ENCODE assay signal across 28 cellular contexts in the genomic region with DNA sequence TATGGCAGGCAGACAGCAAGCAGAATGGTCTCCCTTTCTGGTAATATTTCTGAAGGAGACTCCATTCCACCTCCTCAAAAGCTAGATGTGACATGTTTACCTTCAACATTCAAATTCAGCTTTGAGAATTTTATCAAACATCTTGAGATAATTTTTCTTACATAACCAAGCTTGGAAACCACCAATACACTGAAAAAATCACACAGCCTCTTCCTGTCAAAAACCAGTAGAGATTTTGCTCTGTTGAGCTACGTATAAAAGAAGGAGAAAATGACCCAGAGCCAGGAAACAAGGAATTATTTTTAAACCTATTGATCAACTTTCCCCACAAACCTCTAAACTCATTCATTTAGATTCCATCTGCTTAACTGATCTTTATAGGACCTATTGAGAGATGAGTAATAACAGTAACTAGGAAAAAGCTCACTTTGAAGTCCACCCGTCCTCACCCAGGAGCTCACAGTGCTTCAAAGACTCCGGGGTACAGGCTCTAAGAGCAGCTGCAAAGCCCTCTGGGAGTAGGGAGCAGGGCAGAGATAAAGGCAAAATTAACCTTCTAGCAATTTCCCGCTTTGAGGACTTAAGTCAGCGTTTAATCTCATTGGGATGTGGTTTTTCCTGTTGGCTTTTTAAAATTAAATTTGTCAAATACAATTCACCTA.
"Had no signal": no experiment of that assay in that cellular context is flagged by ENCODE, and none has a peak within 500 bp of the region (broad histone marks: within the 10 kb centered on the region; RNA-seq: fewer than 3 reads in every experiment).

No MANE protein-coding gene starts in this region.

- H3K9me3 ChIP-seq: esophagus squamous epithelium, psoas muscle, suprapubic skin, tibial artery, upper lobe of right lung had no signal

- H3K27ac Mint-ChIP-seq: activated B cell treated with CpG ODN at 0.5 μM for 24 hours; activated CD4-positive, alpha-beta T cell treated with anti-CD3 and anti-CD28 coated beads for 36 hours; activated naive CD4-positive, alpha-beta T cell treated with anti-CD3 and anti-CD28 coated beads, Interleukin-2, amount 10 ng/mL, durations not matched to agents 7 days and 5 days; activated T-helper 1 cell treated with anti-CD3 and anti-CD28 coated beads, Interleukin-12 subunit alpha, Interleukin-12 subunit beta, Interleukin-2, Interleukin-4 antibody, amounts not matched to agents 30 ng/mL and 10 ng/mL and 1 ng/mL, durations not matched to agents 14 hours and 24 hours and 36 hours; stimulated activated memory B cell treated with anti-CD40 and anti-IgM and Interleukin-4, amounts not matched to agents 10 μg/mL and 1 μg/mL and 100 μg/mL, for 72 hours; T-helper 17 cell had no signal

- H3K4me2 ChIP-seq: smooth muscle cell had no signal

- H3K9ac ChIP-seq: parathyroid adenoma had no signal

- ATAC-seq: activated CD4-positive, alpha-beta T cell treated with anti-CD3 and anti-CD28 coated beads for 36 hours; left cardiac atrium; psoas muscle; stimulated activated memory B cell treated with anti-CD40 and anti-IgM and Interleukin-4, amounts not matched to agents 10 μg/mL and 1 μg/mL and 100 μg/mL, for 72 hours; T-helper 17 cell; upper lobe of right lung had no signal

- H2AFZ ChIP-seq: parathyroid adenoma had no signal

- H3K27ac ChIP-seq: esophagus squamous epithelium, parathyroid adenoma, psoas muscle, suprapubic skin, tibial artery, upper lobe of right lung had no signal

- H3K9me3 Mint-ChIP-seq: activated naive CD4-positive, alpha-beta T cell treated with anti-CD3 and anti-CD28 coated beads, Interleukin-2, amount 10 ng/mL, durations not matched to agents 7 days and 5 days; activated T-helper 1 cell treated with anti-CD3 and anti-CD28 coated beads, Interleukin-12 subunit alpha, Interleukin-12 subunit beta, Interleukin-2, Interleukin-4 antibody, amounts not matched to agents 30 ng/mL and 10 ng/mL and 1 ng/mL, durations not matched to agents 14 hours and 24 hours and 36 hours; neural crest cell; stimulated activated memory B cell treated with anti-CD40 and anti-IgM and Interleukin-4, amounts not matched to agents 10 μg/mL and 1 μg/mL and 100 μg/mL, for 72 hours had no signal

- H3K4me1 ChIP-seq: parathyroid adenoma, psoas muscle, suprapubic skin had no signal

- H3K79me2 ChIP-seq: parathyroid adenoma had no signal

- H3K36me3 ChIP-seq: esophagus squamous epithelium, suprapubic skin, tibial artery, upper lobe of right lung had no signal

- H3K27me3 Mint-ChIP-seq: activated B cell treated with CpG ODN at 0.5 μM for 24 hours; activated CD4-positive, alpha-beta T cell treated with anti-CD3 and anti-CD28 coated beads for 36 hours; activated naive CD4-positive, alpha-beta T cell treated with anti-CD3 and anti-CD28 coated beads, Interleukin-2, amount 10 ng/mL, durations not matched to agents 7 days and 5 days; stimulated activated memory B cell treated with anti-CD40 and anti-IgM and Interleukin-4, amounts not matched to agents 10 μg/mL and 1 μg/mL and 100 μg/mL, for 72 hours had no signal

- H3K27me3 ChIP-seq: esophagus squamous epithelium, suprapubic skin, tibial artery, upper lobe of right lung had no signal

- H3K4me3 ChIP-seq: esophagus squamous epithelium, psoas muscle, smooth muscle cell, suprapubic skin, tibial artery, upper lobe of right lung had no signal

- H3K4me3 Mint-ChIP-seq: activated CD4-positive, alpha-beta T cell treated with anti-CD3 and anti-CD28 coated beads for 36 hours; activated naive CD4-positive, alpha-beta T cell treated with anti-CD3 and anti-CD28 coated beads, Interleukin-2, amount 10 ng/mL, durations not matched to agents 7 days and 5 days; activated T-helper 1 cell treated with anti-CD3 and anti-CD28 coated beads, Interleukin-12 subunit alpha, Interleukin-12 subunit beta, Interleukin-2, Interleukin-4 antibody, amounts not matched to agents 30 ng/mL and 10 ng/mL and 1 ng/mL, durations not matched to agents 14 hours and 24 hours and 36 hours; neural crest cell; stimulated activated memory B cell treated with anti-CD40 and anti-IgM and Interleukin-4, amounts not matched to agents 10 μg/mL and 1 μg/mL and 100 μg/mL, for 72 hours; T-helper 17 cell had no signal

- DNase-seq: activated B cell treated with CpG ODN at 0.5 μM for 24 hours; activated CD4-positive, alpha-beta T cell treated with anti-CD3 and anti-CD28 coated beads for 36 hours; activated CD8-positive, alpha-beta memory T cell treated with anti-CD3 and anti-CD28 coated beads, Interleukin-2, amount 50 U/mL, for 4 hours; activated effector memory CD4-positive, alpha-beta T cell treated with anti-CD3 and anti-CD28 coated beads, Interleukin-2, amount 50 U/mL, for 16 hours; activated naive CD4-positive, alpha-beta T cell treated with anti-CD3 and anti-CD28 coated beads, Interleukin-2, amount 10 ng/mL, durations not matched to agents 7 days and 5 days; activated T-cell treated with anti-CD3 and anti-CD28 coated beads, Interleukin-2, amount 50 U/mL, for 1 hour; anterior cingulate cortex; dermis blood vessel endothelial cell; effector CD4-positive, alpha-beta T cell; esophagus squamous epithelium; foreskin melanocyte; left cardiac atrium; mammary epithelial cell; occipital lobe; psoas muscle; stimulated activated CD4-positive, alpha-beta T cell treated with anti-CD3 and anti-CD28 coated beads, Interleukin-1b, Interleukin-23, amount 100 ng/mL, for 48 hours; stimulated activated CD4-positive, alpha-beta T cell treated with anti-CD3 and anti-CD28 coated beads, Interleukin-4, amount 100 ng/mL, for 4 hours; stimulated activated CD8-positive, alpha-beta memory T cell treated with anti-CD3 and anti-CD28 coated beads, Interleukin-4, amount 100 ng/mL, for 48 hours; T-helper 17 cell; T1000; tibial artery; upper lobe of right lung had no signal

- H3K4me1 Mint-ChIP-seq: activated naive CD4-positive, alpha-beta T cell treated with anti-CD3 and anti-CD28 coated beads, Interleukin-2, amount 10 ng/mL, durations not matched to agents 7 days and 5 days; neural crest cell had no signal

- H3K36me3 Mint-ChIP-seq: activated naive CD4-positive, alpha-beta T cell treated with anti-CD3 and anti-CD28 coated beads, Interleukin-2, amount 10 ng/mL, durations not matched to agents 7 days and 5 days; stimulated activated memory B cell treated with anti-CD40 and anti-IgM and Interleukin-4, amounts not matched to agents 10 μg/mL and 1 μg/mL and 100 μg/mL, for 72 hours had no signal
